16 cellular contexts compared by ENCODE assay signal in the genomic region with DNA sequence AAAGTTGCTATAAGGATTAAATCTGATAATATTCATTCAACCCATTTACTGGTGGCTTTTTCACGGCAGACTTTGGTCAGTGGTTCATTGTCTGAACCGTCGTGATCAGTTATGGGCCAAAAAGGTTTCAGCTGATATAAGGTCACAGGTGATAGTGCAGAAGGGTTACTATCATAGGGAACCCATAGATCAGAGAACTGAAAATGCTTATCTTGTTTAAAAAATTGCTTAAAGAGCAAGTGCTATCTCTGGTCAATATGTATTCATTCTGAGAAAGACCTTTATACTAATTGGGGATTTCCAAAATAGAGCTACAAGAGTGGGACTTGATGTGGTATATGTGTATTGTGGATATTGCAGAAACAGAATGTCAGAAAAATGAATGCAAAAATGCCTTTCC.
A peak's percentile ranks its signal among the peaks of the same experiment; 100 is the strongest.
DNase-seq lines count a peak whose midpoint lies in the region; ATAC-seq and TF ChIP-seq lines count a peak whose summit lies in the region.
"Had no signal": no experiment of that assay in that cellular context is flagged by ENCODE, and none has a peak within 500 bp of the region (broad histone marks: within the 10 kb centered on the region; RNA-seq: fewer than 3 reads in every experiment).

No MANE protein-coding gene starts in this region.

- no peak overlapping the region for H3K27ac Mint-ChIP-seq in stimulated activated naive B cell treated with anti-CD40 and anti-IgM and Interleukin-4, amounts not matched to agents 10 μg/mL and 1 μg/mL and 100 μg/mL, for 72 hours
- H3K27ac Mint-ChIP-seq: GM23338 had no signal

- H3K4me1 Mint-ChIP-seq in stimulated activated naive B cell treated with anti-CD40 and anti-IgM and Interleukin-4, amounts not matched to agents 10 μg/mL and 1 μg/mL and 100 μg/mL, for 72 hours, result no peaks in the 10 kb centered on the region
- H3K4me1 Mint-ChIP-seq: GM23338 had no signal

- DNase-seq in GM12865 (ENCODE audit: low read depth), result peak; percentile 61
- no peak for DNase-seq in stimulated activated CD4-positive, alpha-beta T cell treated with anti-CD3 and anti-CD28 coated beads, Interleukin-15, amount 100 ng/mL, for 24 hours
- DNase-seq in stimulated activated naive B cell treated with anti-CD40 and anti-IgM and Interleukin-4, amounts not matched to agents 10 μg/mL and 1 μg/mL and 100 μg/mL, for 72 hours, result no peak
- no peak for DNase-seq in activated naive CD4-positive, alpha-beta T cell (lab: John Stamatoyannopoulos, UW)
- DNase-seq: MG63, NCI-H1092 treated with DMSO at 0.1 percent for 48 hours, NCI-H1694, NCI-H446 treated with DMSO at 0.1 percent for 48 hours, NCI-H82, SHP77, T-helper 2 cell had no signal

- no peak overlapping the region for H3K4me3 Mint-ChIP-seq in stimulated activated naive B cell treated with anti-CD40 and anti-IgM and Interleukin-4, amounts not matched to agents 10 μg/mL and 1 μg/mL and 100 μg/mL, for 72 hours
- H3K4me3 Mint-ChIP-seq: GM23338 had no signal

- H3K9me3 Mint-ChIP-seq in stimulated activated naive B cell treated with anti-CD40 and anti-IgM and Interleukin-4, amounts not matched to agents 10 μg/mL and 1 μg/mL and 100 μg/mL, for 72 hours, result peaks cover 0 to 3% of the 10 kb centered on the region in 2 donors
- H3K9me3 Mint-ChIP-seq: GM23338 had no signal

- no peaks in the 10 kb centered on the region for H3K27me3 Mint-ChIP-seq in stimulated activated naive B cell treated with anti-CD40 and anti-IgM and Interleukin-4, amounts not matched to agents 10 μg/mL and 1 μg/mL and 100 μg/mL, for 72 hours

- TF ChIP-seq CTCF in GM12865 (IDR thresholded peaks at IDR 0.05; ENCODE audit: insufficient read depth, low read depth, low read length, missing control alignments), result no peak

- ATAC-seq in GM18870 (IDR thresholded peaks at IDR 0.05; ENCODE audit: unreplicated experiment) (peak; percentile 57), HG02852 (IDR thresholded peaks at IDR 0.05; ENCODE audit: unreplicated experiment) (peak; percentile 63), HG03521 (IDR thresholded peaks at IDR 0.05; ENCODE audit: unreplicated experiment) (peak; percentile 40), GM21447 (IDR thresholded peaks at IDR 0.05; ENCODE audit: unreplicated experiment) (no peak)
- ATAC-seq in stimulated activated naive B cell treated with anti-CD40 and anti-IgM and Interleukin-4, amounts not matched to agents 10 μg/mL and 1 μg/mL and 100 μg/mL, for 72 hours (replicated peaks), result no peak
- ATAC-seq: GM23338 had no signal

- H3K36me3 Mint-ChIP-seq in stimulated activated naive B cell treated with anti-CD40 and anti-IgM and Interleukin-4, amounts not matched to agents 10 μg/mL and 1 μg/mL and 100 μg/mL, for 72 hours, result no peaks in the 10 kb centered on the region

- H3K4me3 ChIP-seq in GM12865 (ENCODE audit: low read depth, low read length), result no peak overlapping the region
- H3K4me3 ChIP-seq: GM23338, MG63 had no signal

Comparison
In these comparisons a context has a peak if more than half of its experiments do, and no peak if none do; other contexts are left out.
1. ATAC-seq: peak in GM18870 (single experiment), HG02852 (single experiment) and HG03521 (single experiment); none in stimulated activated naive B cell treated with anti-CD40 and anti-IgM and Interleukin-4, amounts not matched to agents 10 μg/mL and 1 μg/mL and 100 μg/mL, for 72 hours (0 of 2) and GM21447 (single experiment).